In the genomic region with DNA sequence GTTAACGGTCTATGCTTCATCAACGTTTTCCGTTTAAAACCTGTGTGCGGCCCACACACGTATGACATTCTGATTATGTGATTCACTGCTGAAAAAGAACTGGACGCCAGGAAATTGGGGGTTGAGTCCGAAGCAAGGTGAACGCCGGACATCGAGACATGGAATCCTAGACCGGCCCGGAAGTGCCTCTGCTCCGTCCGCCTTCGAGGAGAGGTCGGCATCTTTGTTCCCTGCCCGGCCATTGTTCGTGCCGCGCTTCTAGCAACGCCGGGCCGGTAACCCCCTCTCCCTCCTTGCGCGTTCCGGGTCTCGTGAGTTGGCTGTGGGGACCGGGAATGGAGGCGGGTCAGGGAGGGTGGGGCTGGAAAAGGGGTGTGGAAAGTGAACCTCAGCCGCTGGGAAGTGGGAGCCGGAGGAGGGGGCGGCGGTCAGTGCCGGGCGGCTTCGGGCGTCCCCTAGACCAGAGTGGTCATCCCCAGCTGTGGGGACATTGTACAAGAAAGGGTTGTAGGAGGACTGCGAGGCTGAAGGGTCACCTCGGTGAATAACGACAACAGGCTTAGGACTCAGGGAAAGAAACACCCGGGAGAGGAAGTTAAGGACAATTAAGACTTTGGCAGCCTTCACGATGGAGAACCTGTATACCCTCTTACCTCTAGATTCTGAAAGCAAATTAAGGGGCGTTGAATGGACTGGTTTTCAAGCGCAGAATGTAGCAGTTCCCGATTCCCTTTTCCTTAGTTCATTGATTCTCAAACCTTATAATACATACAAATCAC, we compare ENCODE assay signal across 1 cellular context.
TF ChIP-seq lines count a peak whose summit lies in the region.

A gene (plus strand): TSS at position 220 of the 779 bp plus-strand sequence. CDS start 1,810 bp downstream, outside the sequence.

TF ChIP-seq in HepG2, 621 proteins besides CTCF, POLR2A, EP300 and RAD21 (continued from another document and continues in another):
- TF ChIP-seq, protein P1, sequence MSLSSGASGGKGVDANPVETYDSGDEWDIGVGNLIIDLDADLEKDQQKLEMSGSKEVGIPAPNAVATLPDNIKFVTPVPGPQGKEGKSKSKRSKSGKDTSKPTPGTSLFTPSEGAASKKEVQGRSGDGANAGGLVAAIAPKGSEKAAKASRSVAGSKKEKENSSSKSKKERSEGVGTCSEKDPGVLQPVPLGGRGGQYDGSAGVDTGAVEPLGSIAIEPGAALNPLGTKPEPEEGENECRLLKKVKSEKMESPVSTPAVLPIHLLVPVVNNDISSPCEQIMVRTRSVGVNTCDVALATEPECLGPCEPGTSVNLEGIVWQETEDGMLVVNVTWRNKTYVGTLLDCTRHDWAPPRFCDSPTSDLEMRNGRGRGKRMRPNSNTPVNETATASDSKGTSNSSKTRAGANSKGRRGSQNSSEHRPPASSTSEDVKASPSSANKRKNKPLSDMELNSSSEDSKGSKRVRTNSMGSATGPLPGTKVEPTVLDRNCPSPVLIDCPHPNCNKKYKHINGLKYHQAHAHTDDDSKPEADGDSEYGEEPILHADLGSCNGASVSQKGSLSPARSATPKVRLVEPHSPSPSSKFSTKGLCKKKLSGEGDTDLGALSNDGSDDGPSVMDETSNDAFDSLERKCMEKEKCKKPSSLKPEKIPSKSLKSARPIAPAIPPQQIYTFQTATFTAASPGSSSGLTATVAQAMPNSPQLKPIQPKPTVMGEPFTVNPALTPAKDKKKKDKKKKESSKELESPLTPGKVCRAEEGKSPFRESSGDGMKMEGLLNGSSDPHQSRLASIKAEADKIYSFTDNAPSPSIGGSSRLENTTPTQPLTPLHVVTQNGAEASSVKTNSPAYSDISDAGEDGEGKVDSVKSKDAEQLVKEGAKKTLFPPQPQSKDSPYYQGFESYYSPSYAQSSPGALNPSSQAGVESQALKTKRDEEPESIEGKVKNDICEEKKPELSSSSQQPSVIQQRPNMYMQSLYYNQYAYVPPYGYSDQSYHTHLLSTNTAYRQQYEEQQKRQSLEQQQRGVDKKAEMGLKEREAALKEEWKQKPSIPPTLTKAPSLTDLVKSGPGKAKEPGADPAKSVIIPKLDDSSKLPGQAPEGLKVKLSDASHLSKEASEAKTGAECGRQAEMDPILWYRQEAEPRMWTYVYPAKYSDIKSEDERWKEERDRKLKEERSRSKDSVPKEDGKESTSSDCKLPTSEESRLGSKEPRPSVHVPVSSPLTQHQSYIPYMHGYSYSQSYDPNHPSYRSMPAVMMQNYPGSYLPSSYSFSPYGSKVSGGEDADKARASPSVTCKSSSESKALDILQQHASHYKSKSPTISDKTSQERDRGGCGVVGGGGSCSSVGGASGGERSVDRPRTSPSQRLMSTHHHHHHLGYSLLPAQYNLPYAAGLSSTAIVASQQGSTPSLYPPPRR (CRISPR knock-in tag; IDR thresholded peaks at IDR 0.05; ENCODE audit: borderline replicate concordance): peak; percentile 61; the same call in 1 of the 2 replicates
- peak; percentile 56; the same call in 1 of the 2 replicates for TF ChIP-seq SRF (IDR thresholded peaks at IDR 0.05; ENCODE audit: low read depth, low read length)
- TF ChIP-seq, protein P2, sequence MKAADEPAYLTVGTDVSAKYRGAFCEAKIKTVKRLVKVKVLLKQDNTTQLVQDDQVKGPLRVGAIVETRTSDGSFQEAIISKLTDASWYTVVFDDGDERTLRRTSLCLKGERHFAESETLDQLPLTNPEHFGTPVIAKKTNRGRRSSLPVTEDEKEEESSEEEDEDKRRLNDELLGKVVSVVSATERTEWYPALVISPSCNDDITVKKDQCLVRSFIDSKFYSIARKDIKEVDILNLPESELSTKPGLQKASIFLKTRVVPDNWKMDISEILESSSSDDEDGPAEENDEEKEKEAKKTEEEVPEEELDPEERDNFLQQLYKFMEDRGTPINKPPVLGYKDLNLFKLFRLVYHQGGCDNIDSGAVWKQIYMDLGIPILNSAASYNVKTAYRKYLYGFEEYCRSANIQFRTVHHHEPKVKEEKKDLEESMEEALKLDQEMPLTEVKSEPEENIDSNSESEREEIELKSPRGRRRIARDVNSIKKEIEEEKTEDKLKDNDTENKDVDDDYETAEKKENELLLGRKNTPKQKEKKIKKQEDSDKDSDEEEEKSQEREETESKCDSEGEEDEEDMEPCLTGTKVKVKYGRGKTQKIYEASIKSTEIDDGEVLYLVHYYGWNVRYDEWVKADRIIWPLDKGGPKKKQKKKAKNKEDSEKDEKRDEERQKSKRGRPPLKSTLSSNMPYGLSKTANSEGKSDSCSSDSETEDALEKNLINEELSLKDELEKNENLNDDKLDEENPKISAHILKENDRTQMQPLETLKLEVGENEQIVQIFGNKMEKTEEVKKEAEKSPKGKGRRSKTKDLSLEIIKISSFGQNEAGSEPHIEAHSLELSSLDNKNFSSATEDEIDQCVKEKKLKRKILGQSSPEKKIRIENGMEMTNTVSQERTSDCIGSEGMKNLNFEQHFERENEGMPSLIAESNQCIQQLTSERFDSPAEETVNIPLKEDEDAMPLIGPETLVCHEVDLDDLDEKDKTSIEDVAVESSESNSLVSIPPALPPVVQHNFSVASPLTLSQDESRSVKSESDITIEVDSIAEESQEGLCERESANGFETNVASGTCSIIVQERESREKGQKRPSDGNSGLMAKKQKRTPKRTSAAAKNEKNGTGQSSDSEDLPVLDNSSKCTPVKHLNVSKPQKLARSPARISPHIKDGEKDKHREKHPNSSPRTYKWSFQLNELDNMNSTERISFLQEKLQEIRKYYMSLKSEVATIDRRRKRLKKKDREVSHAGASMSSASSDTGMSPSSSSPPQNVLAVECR (CRISPR knock-in tag; IDR thresholded peaks at IDR 0.05; ENCODE audit: borderline replicate concordance): peak; percentile 92
- TF ChIP-seq HNRNPH1 (optimal IDR thresholded peaks at IDR 0.05; ENCODE audit: low read depth, low read length): no peak
- peak; percentile 74 for TF ChIP-seq FOXO1 (CRISPR knock-in tag; IDR thresholded peaks at IDR 0.05)
- TF ChIP-seq MIXL1 (CRISPR knock-in tag; IDR thresholded peaks at IDR 0.05): peak; percentile 73; the same call in 1 of the 2 replicates
- TF ChIP-seq, protein P3, sequence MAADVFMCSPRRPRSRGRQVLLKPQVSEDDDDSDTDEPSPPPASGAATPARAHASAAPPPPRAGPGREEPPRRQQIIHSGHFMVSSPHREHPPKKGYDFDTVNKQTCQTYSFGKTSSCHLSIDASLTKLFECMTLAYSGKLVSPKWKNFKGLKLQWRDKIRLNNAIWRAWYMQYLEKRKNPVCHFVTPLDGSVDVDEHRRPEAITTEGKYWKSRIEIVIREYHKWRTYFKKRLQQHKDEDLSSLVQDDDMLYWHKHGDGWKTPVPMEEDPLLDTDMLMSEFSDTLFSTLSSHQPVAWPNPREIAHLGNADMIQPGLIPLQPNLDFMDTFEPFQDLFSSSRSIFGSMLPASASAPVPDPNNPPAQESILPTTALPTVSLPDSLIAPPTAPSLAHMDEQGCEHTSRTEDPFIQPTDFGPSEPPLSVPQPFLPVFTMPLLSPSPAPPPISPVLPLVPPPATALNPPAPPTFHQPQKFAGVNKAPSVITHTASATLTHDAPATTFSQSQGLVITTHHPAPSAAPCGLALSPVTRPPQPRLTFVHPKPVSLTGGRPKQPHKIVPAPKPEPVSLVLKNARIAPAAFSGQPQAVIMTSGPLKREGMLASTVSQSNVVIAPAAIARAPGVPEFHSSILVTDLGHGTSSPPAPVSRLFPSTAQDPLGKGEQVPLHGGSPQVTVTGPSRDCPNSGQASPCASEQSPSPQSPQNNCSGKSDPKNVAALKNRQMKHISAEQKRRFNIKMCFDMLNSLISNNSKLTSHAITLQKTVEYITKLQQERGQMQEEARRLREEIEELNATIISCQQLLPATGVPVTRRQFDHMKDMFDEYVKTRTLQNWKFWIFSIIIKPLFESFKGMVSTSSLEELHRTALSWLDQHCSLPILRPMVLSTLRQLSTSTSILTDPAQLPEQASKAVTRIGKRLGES (CRISPR knock-in tag; IDR thresholded peaks at IDR 0.05; ENCODE audit: borderline replicate concordance): 0 out of 2 replicates have a peak, but pooled peaks have one; percentile 24
- peak; percentile 86; the same call in 1 of the 2 replicates for TF ChIP-seq ZNF816 (CRISPR knock-in tag; IDR thresholded peaks at IDR 0.05; ENCODE audit: borderline replicate concordance)
- peak; percentile 82; the same call in 1 of the 2 replicates for TF ChIP-seq ETV6 (CRISPR knock-in tag; conservative IDR thresholded peaks at IDR 0.05)
- TF ChIP-seq, protein P4, sequence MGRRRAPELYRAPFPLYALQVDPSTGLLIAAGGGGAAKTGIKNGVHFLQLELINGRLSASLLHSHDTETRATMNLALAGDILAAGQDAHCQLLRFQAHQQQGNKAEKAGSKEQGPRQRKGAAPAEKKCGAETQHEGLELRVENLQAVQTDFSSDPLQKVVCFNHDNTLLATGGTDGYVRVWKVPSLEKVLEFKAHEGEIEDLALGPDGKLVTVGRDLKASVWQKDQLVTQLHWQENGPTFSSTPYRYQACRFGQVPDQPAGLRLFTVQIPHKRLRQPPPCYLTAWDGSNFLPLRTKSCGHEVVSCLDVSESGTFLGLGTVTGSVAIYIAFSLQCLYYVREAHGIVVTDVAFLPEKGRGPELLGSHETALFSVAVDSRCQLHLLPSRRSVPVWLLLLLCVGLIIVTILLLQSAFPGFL (CRISPR knock-in tag; IDR thresholded peaks at IDR 0.05): no peak
- peak; percentile 65; the same call in 1 of the 2 replicates for TF ChIP-seq ZSCAN31 (CRISPR knock-in tag; IDR thresholded peaks at IDR 0.05; ENCODE audit: low read depth)
- peak; percentile 97 for TF ChIP-seq KDM2A (CRISPR knock-in tag; IDR thresholded peaks at IDR 0.05; ENCODE audit: borderline replicate concordance, low read depth)
- TF ChIP-seq, protein P5, sequence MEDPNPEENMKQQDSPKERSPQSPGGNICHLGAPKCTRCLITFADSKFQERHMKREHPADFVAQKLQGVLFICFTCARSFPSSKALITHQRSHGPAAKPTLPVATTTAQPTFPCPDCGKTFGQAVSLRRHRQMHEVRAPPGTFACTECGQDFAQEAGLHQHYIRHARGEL (CRISPR knock-in tag; IDR thresholded peaks at IDR 0.05): no peak
- TF ChIP-seq, protein P6, sequence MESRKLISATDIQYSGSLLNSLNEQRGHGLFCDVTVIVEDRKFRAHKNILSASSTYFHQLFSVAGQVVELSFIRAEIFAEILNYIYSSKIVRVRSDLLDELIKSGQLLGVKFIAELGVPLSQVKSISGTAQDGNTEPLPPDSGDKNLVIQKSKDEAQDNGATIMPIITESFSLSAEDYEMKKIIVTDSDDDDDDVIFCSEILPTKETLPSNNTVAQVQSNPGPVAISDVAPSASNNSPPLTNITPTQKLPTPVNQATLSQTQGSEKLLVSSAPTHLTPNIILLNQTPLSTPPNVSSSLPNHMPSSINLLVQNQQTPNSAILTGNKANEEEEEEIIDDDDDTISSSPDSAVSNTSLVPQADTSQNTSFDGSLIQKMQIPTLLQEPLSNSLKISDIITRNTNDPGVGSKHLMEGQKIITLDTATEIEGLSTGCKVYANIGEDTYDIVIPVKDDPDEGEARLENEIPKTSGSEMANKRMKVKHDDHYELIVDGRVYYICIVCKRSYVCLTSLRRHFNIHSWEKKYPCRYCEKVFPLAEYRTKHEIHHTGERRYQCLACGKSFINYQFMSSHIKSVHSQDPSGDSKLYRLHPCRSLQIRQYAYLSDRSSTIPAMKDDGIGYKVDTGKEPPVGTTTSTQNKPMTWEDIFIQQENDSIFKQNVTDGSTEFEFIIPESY (CRISPR knock-in tag; IDR thresholded peaks at IDR 0.05): peak; percentile 41; the same call in 1 of the 2 replicates
- TF ChIP-seq, protein P7, sequence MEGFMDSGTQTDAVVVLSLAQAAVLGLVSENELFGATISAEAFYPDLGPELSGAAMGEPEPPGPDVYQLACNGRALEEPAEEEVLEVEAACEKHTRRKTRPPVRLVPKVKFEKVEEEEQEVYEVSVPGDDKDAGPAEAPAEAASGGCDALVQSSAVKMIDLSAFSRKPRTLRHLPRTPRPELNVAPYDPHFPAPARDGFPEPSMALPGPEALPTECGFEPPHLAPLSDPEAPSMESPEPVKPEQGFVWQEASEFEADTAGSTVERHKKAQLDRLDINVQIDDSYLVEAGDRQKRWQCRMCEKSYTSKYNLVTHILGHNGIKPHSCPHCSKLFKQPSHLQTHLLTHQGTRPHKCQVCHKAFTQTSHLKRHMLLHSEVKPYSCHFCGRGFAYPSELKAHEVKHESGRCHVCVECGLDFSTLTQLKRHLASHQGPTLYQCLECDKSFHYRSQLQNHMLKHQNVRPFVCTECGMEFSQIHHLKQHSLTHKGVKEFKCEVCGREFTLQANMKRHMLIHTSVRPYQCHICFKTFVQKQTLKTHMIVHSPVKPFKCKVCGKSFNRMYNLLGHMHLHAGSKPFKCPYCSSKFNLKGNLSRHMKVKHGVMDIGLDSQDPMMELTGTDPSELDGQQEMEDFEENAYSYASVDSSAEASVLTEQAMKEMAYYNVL (CRISPR knock-in tag; IDR thresholded peaks at IDR 0.05; ENCODE audit: borderline replicate concordance): peak; percentile 75; the same call in 1 of the 2 replicates
- no peak for TF ChIP-seq HOXA7 (CRISPR knock-in tag; IDR thresholded peaks at IDR 0.05)
- TF ChIP-seq KLF15 (CRISPR knock-in tag; IDR thresholded peaks at IDR 0.05; ENCODE audit: borderline replicate concordance): 0 out of 2 replicates have a peak, but pooled peaks have one; percentile 37
- TF ChIP-seq POGZ (CRISPR knock-in tag; IDR thresholded peaks at IDR 0.05): peak; percentile 94
- no peak; the same call in 1 of the 2 replicates for TF ChIP-seq HES4 (CRISPR knock-in tag; IDR thresholded peaks at IDR 0.05; ENCODE audit: borderline replicate concordance)
- TF ChIP-seq, protein P8, sequence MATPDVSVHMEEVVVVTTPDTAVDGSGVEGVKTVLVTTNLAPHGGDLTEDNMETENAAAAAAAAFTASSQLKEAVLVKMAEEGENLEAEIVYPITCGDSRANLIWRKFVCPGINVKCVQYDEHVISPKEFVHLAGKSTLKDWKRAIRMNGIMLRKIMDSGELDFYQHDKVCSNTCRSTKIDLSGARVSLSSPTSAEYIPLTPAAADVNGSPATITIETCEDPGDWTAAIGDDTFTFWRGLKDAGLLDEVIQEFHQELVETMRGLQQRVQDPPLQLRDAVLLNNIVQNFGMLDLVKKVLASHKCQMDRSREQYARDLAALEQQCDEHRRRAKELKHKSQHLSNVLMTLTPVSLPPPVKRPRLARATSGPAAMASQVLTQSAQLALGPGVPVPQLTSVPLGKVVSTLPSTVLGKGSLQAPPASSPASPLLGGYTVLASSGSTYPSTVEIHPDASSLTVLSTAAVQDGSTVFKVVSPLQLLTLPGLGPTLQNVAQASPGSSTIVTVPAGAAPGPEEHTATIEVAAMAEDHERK (CRISPR knock-in tag; IDR thresholded peaks at IDR 0.05; ENCODE audit: low read depth): peak; percentile 53; the same call in 1 of the 2 replicates
- TF ChIP-seq, protein P9, sequence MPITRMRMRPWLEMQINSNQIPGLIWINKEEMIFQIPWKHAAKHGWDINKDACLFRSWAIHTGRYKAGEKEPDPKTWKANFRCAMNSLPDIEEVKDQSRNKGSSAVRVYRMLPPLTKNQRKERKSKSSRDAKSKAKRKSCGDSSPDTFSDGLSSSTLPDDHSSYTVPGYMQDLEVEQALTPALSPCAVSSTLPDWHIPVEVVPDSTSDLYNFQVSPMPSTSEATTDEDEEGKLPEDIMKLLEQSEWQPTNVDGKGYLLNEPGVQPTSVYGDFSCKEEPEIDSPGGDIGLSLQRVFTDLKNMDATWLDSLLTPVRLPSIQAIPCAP (CRISPR knock-in tag; IDR thresholded peaks at IDR 0.05; ENCODE audit: low read depth): peak; percentile 61; the same call in 1 of the 2 replicates
- TF ChIP-seq, protein P10, sequence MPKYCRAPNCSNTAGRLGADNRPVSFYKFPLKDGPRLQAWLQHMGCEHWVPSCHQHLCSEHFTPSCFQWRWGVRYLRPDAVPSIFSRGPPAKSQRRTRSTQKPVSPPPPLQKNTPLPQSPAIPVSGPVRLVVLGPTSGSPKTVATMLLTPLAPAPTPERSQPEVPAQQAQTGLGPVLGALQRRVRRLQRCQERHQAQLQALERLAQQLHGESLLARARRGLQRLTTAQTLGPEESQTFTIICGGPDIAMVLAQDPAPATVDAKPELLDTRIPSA (CRISPR knock-in tag; IDR thresholded peaks at IDR 0.05; ENCODE audit: borderline replicate concordance): 0 out of 2 replicates have a peak, but pooled peaks have one; percentile 86
- TF ChIP-seq, protein P11, sequence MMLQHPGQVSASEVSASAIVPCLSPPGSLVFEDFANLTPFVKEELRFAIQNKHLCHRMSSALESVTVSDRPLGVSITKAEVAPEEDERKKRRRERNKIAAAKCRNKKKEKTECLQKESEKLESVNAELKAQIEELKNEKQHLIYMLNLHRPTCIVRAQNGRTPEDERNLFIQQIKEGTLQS (CRISPR knock-in tag; IDR thresholded peaks at IDR 0.05): no peak
- TF ChIP-seq ZNF615 (CRISPR knock-in tag; IDR thresholded peaks at IDR 0.05; ENCODE audit: borderline replicate concordance): no peak
